7 cellular contexts compared by ENCODE assay signal in genomic region chr15:65132841-65133549, GRCh38. TPM values are rescaled to one million over a fixed set of nuclear protein-coding genes. Genes with fewer than 3 reads are reported as not detected.
DNase-seq lines count a peak whose midpoint lies in the region; TF ChIP-seq lines count a peak whose summit lies in the region.

No MANE protein-coding gene starts in this region.

- H3K36me3 ChIP-seq in esophagus squamous epithelium (peaks cover 8 to 32% (median 10%) of the 10 kb centered on the region in 3 donors), urinary bladder (ENCODE audit: insufficient read depth) (peaks cover 2% of the 10 kb centered on the region)

- intact Hi-C loops in esophagus squamous epithelium (cut with DNase I), result no loop called here

- peaks cover 35% of the 10 kb centered on the region for H3K36me3 Mint-ChIP-seq in nephron (ENCODE audit: low read depth)

- H3K27me3 Mint-ChIP-seq in nephron (ENCODE audit: low read depth), result no peaks in the 10 kb centered on the region

- DNase-seq in GM13977 (ENCODE audit: low spot score) (peak; percentile 76), HCEC 1CT (peak; percentile 46), LoVo (ENCODE audit: low spot score) (peak; percentile 20), esophagus squamous epithelium (lab: John Stamatoyannopoulos, UW) (no peak)
- peak; percentile 20 for DNase-seq in activated CD8-positive, alpha-beta memory T cell treated with anti-CD3 and anti-CD28 coated beads, Interleukin-2, amount 50 U/mL, for 4 hours

- no peaks in the 10 kb centered on the region for H3K9me3 ChIP-seq in esophagus squamous epithelium

- H3K4me3 Mint-ChIP-seq in nephron, result peak overlapping the region; percentile 84 to 91 (median 88)

- TF ChIP-seq CTCF in GM13977 (IDR thresholded peaks at IDR 0.05; ENCODE audit: extremely low read depth, insufficient read depth, missing control alignments) (no peak), esophagus squamous epithelium (IDR thresholded peaks at IDR 0.05) (peak in 1 of 6 experiments; percentile 9), nephron (IDR thresholded peaks at IDR 0.05; ENCODE audit: unreplicated experiment in 3 of 3) (no peak)

- H3K4me1 Mint-ChIP-seq in nephron, result peaks cover 18% of the 10 kb centered on the region

- H3K27ac ChIP-seq in esophagus squamous epithelium (peak overlapping the region; percentile 87 to 94 (median 92)), urinary bladder (ENCODE audit: low read depth) (peak overlapping the region; percentile 71)

- H3K4me1 ChIP-seq in esophagus squamous epithelium, result peaks cover 16 to 55% (median 24%) of the 10 kb centered on the region in 3 donors
- H3K4me1 ChIP-seq in urinary bladder (ENCODE audit: insufficient read depth), result no peaks in the 10 kb centered on the region

- no peak for TF ChIP-seq POLR2A in esophagus squamous epithelium (IDR thresholded peaks at IDR 0.05)

- H3K4me3 ChIP-seq in esophagus squamous epithelium (peak overlapping the region; percentile 67 to 91 (median 88)), urinary bladder (ENCODE audit: low read depth, low read length) (peak overlapping the region; percentile 98)

- H3K27ac Mint-ChIP-seq in nephron, result peak overlapping the region; percentile 93 to 95 (median 94)

- H3K9me3 Mint-ChIP-seq in nephron, result peaks cover 15% of the 10 kb centered on the region

- WGBS in esophagus squamous epithelium, 2 donors, result 0% methylated on average over 9 to 12 of the region's 94 CpGs
- under 1% methylated on average over 94 of the region's 94 CpGs for WGBS in urinary bladder

- no peaks in the 10 kb centered on the region for H3K27me3 ChIP-seq in esophagus squamous epithelium

- in situ Hi-C loops in GM13977 (cut with MboI; ENCODE audit: low pct_unique_long_range_greater_than_20kb, low sequenced_read_pairs, unreplicated experiment), result no loop called here

RNA-seq across cellular contexts. Expression of gene PDCD7, which starts 0.6 kb away (rescaled TPM):
- 10 to 100 TPM; 12.1 to 20.8 (median 16.6) TPM for total RNA-seq in esophagus squamous epithelium
- total RNA-seq in urinary bladder, result 18.3 TPM
- 27.3 TPM for polyA plus RNA-seq in urinary bladder

RNA-seq across cellular contexts. Expression of gene UBAP1L, which starts 18.0 kb away (rescaled TPM):
- total RNA-seq in esophagus squamous epithelium (1 to 10 TPM; 1.6 to 6.3 (median 2.0) TPM), urinary bladder (3.9 TPM)
- polyA plus RNA-seq in urinary bladder, result 1.9 TPM

RNA-seq across cellular contexts. Expression of gene CLPX, which starts 52.1 kb away (rescaled TPM):
- total RNA-seq in esophagus squamous epithelium, result 10 to 100 TPM; 51.0 to 57.4 (median 54.1) TPM
- 73.6 TPM for total RNA-seq in urinary bladder
- 24.9 TPM for polyA plus RNA-seq in urinary bladder

RNA-seq across cellular contexts. Expression of gene KBTBD13, which starts 56.4 kb away (rescaled TPM):
- not detected for total RNA-seq in esophagus squamous epithelium
- 0.32 TPM for total RNA-seq in urinary bladder
- 0.19 TPM for polyA plus RNA-seq in urinary bladder
